ENCODE assay signal across 8 cellular contexts in the genomic region with DNA sequence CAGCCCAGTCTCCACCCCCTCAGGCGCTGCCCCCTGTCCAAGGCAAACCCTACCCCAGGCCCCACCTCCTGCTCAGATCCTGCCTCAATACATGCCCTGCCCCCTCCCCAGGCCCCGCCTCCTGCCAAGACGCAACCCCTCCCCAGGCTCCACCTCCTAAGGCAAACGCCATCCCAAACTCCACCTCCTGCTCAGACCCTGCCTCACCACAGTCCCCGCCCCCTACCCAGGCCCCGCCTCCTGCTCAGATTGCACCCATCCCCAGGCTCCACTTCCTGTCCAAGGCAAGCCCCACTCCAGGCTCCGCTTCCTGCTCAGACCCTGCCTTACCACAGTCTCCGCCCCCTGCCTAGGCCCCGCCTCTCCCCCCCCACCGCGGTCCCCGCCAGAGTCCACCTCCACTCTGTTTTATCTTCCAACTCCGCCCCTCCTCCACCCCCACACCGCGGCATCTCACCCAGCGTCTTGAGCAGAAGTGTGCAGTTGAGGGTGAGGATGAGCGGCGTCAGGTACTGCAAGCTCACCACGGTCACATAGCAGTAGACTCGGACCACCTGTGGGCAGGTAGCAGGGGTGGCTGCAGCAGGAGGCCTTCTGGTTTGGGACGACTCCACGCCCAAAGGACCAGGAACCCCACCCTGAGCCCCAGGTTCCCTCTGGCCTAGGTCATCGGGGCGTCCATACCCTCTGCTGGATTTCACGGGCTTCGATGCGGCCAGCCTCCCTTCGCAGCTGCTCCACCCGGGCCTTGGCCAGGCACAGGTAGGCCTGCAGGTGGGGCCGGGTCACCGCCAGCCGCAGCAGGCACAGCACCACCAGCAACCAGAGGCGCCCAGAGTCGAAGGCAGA. TPM values are rescaled to one million over a fixed set of nuclear protein-coding genes. Genes with fewer than 3 reads are reported as not detected.
A peak's percentile ranks its signal among the peaks of the same experiment; 100 is the strongest.
DNase-seq lines count a peak whose midpoint lies in the region; ATAC-seq and FAIRE-seq lines count a peak whose summit lies in the region.

No MANE protein-coding gene starts in this region.

- peak; percentile 4 for FAIRE-seq in HTR-8/SVneo (lab: Jason Lieb, UNC)

- ATAC-seq in left colon (peak; percentile 96), HG03039 (IDR thresholded peaks at IDR 0.05; ENCODE audit: unreplicated experiment) (no peak), GM21576 (IDR thresholded peaks at IDR 0.05; ENCODE audit: unreplicated experiment) (no peak)

- intact Hi-C loops in left colon (cut with DNase I, micrococcal nuclease), result no loop called here

- peak; percentile 11 for DNase-seq in ACHN
- DNase-seq in HTR-8/SVneo (ENCODE audit: insufficient read length, low spot score), result no peak
- DNase-seq in amniotic epithelial cell (ENCODE audit: low read depth), result peak; percentile 98
- peak; percentile 86 to 87 for DNase-seq in left colon
- no peak for DNase-seq in NCI-H2227 (lab: John Stamatoyannopoulos, UW; ENCODE audit: unreplicated experiment)
- DNase-seq in G401 (ENCODE audit: low spot score), result no peak

- in situ Hi-C loops in ACHN (cut with HindIII; ENCODE audit: low pct_ligation_motif_present, low pct_unique_long_range_greater_than_20kb, low sequenced_read_pairs), result no loop called here
- in situ Hi-C loops in G401 (cut with HindIII; ENCODE audit: low sequenced_read_pairs), result no loop called here

RNA-seq across cellular contexts. Expression of gene TMEM161A, which starts 17.7 kb away (rescaled TPM):
- total RNA-seq in left colon, result 10 to 100 TPM; 16.8 to 18.9 TPM
- 58.0 and 60.2 TPM in 2 replicates for total RNA-seq in G401 (2014; rRNA removed; shearing (Covaris generic))

RNA-seq across cellular contexts. Expression of gene MEF2B, which starts 49.5 kb away (rescaled TPM):
- 1 to 10 TPM; 1.4 to 3.5 TPM for total RNA-seq in left colon
- 2.9 TPM in 1 of 2 replicates, not detected in the other for total RNA-seq in G401 (2014; rRNA removed; shearing (Covaris generic))

RNA-seq across cellular contexts. Expression of gene SLC25A42, which starts 56.7 kb away (rescaled TPM):
- total RNA-seq in left colon, result 1 to 10 TPM; 8.2 to 8.5 TPM
- total RNA-seq in G401 (2014; rRNA removed; shearing (Covaris generic)), result 2.3 and 3.0 TPM in 2 replicates

Comparison
In these comparisons a context has a peak if more than half of its experiments do, and no peak if none do; other contexts are left out.
1. DNase-seq: peak in ACHN (single experiment), amniotic epithelial cell (single experiment) and left colon (2 of 2); none in HTR-8/SVneo (single experiment), NCI-H2227 (single experiment) and G401 (single experiment).